1 cellular context compared by ENCODE assay signal in the genomic region with DNA sequence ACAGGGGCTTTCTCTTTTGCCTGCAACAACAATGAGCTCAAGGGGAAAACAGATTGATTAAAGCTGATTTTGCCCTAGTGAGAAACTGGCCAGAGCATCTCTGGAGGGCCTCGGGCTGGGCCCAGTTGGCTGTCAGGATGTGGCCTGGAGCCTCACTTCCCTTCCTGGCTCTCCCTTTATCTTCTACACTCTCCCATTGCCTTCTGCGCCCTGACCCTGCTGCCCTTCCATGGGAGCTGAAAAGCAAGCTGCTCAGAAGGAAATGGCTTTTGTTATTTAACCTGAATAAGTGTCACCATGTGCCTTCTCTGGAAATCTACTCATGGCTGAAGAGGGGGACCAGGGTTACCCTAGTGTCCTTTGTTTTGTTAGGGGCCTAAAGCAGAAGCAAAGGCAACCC.
TF ChIP-seq lines count a peak whose summit lies in the region.

No MANE protein-coding gene starts in this region.

TF ChIP-seq in endothelial cell of umbilical vein, 7 proteins besides CTCF, POLR2A, EP300 and RAD21 (continued from another document):
- TF ChIP-seq, protein P1, sequence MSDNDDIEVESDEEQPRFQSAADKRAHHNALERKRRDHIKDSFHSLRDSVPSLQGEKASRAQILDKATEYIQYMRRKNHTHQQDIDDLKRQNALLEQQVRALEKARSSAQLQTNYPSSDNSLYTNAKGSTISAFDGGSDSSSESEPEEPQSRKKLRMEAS (IDR thresholded peaks at IDR 0.05; ENCODE audit: insufficient read depth, insufficient read length): no peak
- TF ChIP-seq GATA2 (IDR thresholded peaks at IDR 0.05; ENCODE audit: insufficient read depth, insufficient read length, low read depth, low read length) (no peak), POLR2AphosphoS5 (IDR thresholded peaks at IDR 0.05; ENCODE audit: insufficient read depth, low read depth, low read length) (no peak), JUN (IDR thresholded peaks at IDR 0.05; ENCODE audit: borderline replicate concordance, insufficient read depth, insufficient read length, low read depth) (no peak), EZH2 (IDR thresholded peaks at IDR 0.05; ENCODE audit: borderline replicate concordance, low read depth, low read length, severe bottlenecking) (no peak)
